Comparison of ENCODE assay signal across 11 cellular contexts in the genomic region with DNA sequence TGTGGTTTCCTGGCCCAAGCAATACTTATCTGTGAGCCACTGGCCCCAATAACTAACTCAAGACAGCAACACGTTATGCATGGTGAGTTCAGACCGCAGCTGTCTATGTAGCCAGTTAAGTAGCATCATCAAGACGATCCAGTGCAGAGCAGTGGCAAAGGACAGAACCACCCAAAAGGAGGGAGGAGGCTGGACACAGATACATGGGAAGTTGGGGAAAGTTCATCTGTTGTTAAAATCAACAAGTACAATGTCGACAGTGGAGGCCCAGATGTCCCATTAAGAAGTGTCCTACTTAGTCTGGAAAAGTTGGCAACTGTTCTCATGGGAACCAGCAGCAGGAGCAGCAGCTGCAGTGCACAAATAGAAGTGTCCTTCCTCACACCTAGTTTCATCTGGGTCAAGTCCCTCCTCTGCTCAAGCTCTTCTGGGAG.
DNase-seq lines count a peak whose midpoint lies in the region; ATAC-seq and TF ChIP-seq lines count a peak whose summit lies in the region.
"Had no signal": no experiment of that assay in that cellular context is flagged by ENCODE, and none has a peak within 500 bp of the region (broad histone marks: within the 10 kb centered on the region; RNA-seq: fewer than 3 reads in every experiment).

No MANE protein-coding gene starts in this region.

- intact Hi-C loops in psoas muscle (cut with DNase I), result no loop called here

- H3K27ac ChIP-seq in psoas muscle, result no peak overlapping the region

- ATAC-seq in GM18909 (IDR thresholded peaks at IDR 0.05; ENCODE audit: poor library complexity, unreplicated experiment) (peak; percentile 88), HG02588 (IDR thresholded peaks at IDR 0.05; ENCODE audit: unreplicated experiment) (peak; percentile 57), psoas muscle (peak in 3 of 4 donors; percentile 54 to 75 (median 58))
- ATAC-seq: GM23338 had no signal

- no peaks in the 10 kb centered on the region for H3K36me3 ChIP-seq in psoas muscle (ENCODE audit: insufficient read depth in 1 of 2, low read depth in 1 of 2)

- H3K4me1 ChIP-seq in psoas muscle, result no peaks in the 10 kb centered on the region

- 21 to 38% (median 33%) methylated on average over 4 of the region's 4 CpGs for WGBS in psoas muscle, 3 donors

- H3K4me3 ChIP-seq in psoas muscle, result no peak overlapping the region
- H3K4me3 ChIP-seq: GM23338 had no signal

- no peak for TF ChIP-seq CTCF in psoas muscle (IDR thresholded peaks at IDR 0.05)

- no peaks in the 10 kb centered on the region for H3K9me3 ChIP-seq in psoas muscle

- no peaks in the 10 kb centered on the region for H3K27me3 ChIP-seq in psoas muscle (ENCODE audit: insufficient read depth in 3 of 3, low read length in 2 of 3)

- DNase-seq in LHCN-M2 (ENCODE audit: low read depth) (peak; percentile 18), psoas muscle (peak in 1 of 2 donors; percentile 52), NCI-H146 treated with DMSO at 0.1 percent for 48 hours (lab: John Stamatoyannopoulos, UW; ENCODE audit: unreplicated experiment) (no peak), NCI-H748 treated with DMSO at 0.1 percent for 48 hours (lab: John Stamatoyannopoulos, UW) (no peak), SHP77 (lab: John Stamatoyannopoulos, UW) (no peak), LoVo (ENCODE audit: low spot score) (no peak)
- DNase-seq: DND-41, SHP77 treated with DMSO at 0.1 percent for 48 hours had no signal
